ENCODE assay signal across 8 cellular contexts in the genomic region with DNA sequence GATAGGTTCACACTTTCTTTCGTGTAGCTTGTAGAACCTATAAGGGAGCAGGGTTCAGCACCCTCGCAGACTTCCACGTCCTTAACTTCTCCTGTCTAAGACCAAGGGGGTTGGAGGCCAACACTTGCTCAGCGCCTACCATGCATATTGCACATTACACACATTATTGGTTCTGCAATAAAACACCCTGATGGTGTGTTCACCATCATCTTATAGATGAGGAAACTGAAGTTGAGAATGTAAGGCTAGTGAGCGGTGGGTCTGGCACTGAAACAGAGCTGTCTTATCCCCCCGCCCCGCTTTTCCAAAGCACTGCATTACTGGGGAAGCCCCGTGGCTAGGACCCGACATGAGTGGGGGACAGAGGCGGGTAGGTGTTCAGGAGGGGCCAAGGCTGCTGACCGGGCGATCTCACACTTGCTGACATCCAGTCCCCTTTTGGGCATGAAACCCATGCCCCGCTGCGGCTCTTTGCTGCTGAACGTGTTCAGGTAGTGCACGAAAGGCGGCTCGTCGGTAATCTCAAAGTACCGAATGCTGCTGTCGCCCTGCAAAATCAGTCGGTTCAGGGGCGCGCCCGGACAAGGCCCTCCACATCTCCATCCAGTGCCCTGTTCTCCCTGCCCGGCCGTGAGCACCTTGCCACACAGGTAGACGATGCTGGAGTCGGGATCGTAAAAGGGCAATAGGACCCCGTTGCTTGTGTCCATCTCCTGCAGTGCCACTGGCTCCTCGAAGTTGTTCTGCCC. TPM values are rescaled to one million over a fixed set of nuclear protein-coding genes. Genes with fewer than 3 reads are reported as not detected.
DNase-seq lines count a peak whose midpoint lies in the region; ATAC-seq, FAIRE-seq and TF ChIP-seq lines count a peak whose summit lies in the region.

No MANE protein-coding gene starts in this region.

- no peaks in the 10 kb centered on the region for H3K9me3 ChIP-seq in OCI-LY1 (ENCODE audit: low read length)

- 0 out of 2 replicates have a peak, but pooled peaks cover 4% of the 10 kb centered on the region for H3K27me3 ChIP-seq in OCI-LY1 (ENCODE audit: insufficient read depth, low read length)
- no peaks in the 10 kb centered on the region for H3K27me3 ChIP-seq in rectal smooth muscle tissue (ENCODE audit: control insufficient read depth, insufficient read depth, low read length)

- no peak for TF ChIP-seq POLR2A in GM12892 (IDR thresholded peaks at IDR 0.05; ENCODE audit: low read depth, low read length)

- TF ChIP-seq CTCF in OCI-LY1 (IDR thresholded peaks at IDR 0.05; ENCODE audit: low read length) (no peak), epithelial cell of proximal tubule (conservative IDR thresholded peaks at IDR 0.05; ENCODE audit: low read depth, low read length) (no peak)

- peak; percentile 68 for FAIRE-seq in GM12892 (lab: Jason Lieb, UNC)

- H3K9ac ChIP-seq in OCI-LY1 (ENCODE audit: low read length) (peak overlapping the region; percentile 42; the same call in 1 of the 2 replicates), rectal smooth muscle tissue (ENCODE audit: low read length) (peak overlapping the region; percentile 7)

- H3K27ac ChIP-seq in OCI-LY1 (ENCODE audit: low read depth, low read length, poor library complexity, severe bottlenecking) (no peak overlapping the region), rectal smooth muscle tissue (ENCODE audit: low read depth, low read length) (peak overlapping the region; percentile 76)

- H4K20me1 ChIP-seq in OCI-LY1 (ENCODE audit: insufficient read depth, low read length) = no peaks in the 10 kb centered on the region

- H3K4me3 ChIP-seq in OCI-LY1 (ENCODE audit: low read depth, low read length, poor library complexity, severe bottlenecking) = peak overlapping the region; percentile 63
- H3K4me3 ChIP-seq in epithelial cell of proximal tubule (ENCODE audit: low read depth, low read length) = peak overlapping the region; percentile 39
- peak overlapping the region; percentile 68 for H3K4me3 ChIP-seq in rectal smooth muscle tissue (ENCODE audit: low read length)

- H3K4me1 ChIP-seq in OCI-LY1 (ENCODE audit: insufficient read depth, low read length, severe bottlenecking) = peaks cover 54% of the 10 kb centered on the region
- peaks cover 23% of the 10 kb centered on the region for H3K4me1 ChIP-seq in rectal smooth muscle tissue (ENCODE audit: control insufficient read depth, insufficient read depth, low read length)

- no peaks in the 10 kb centered on the region for H3K79me2 ChIP-seq in OCI-LY1 (ENCODE audit: insufficient read depth, low read length)

- no peak overlapping the region for H2AFZ ChIP-seq in OCI-LY1 (ENCODE audit: low read length)

- peak overlapping the region; percentile 82 for H3K4me2 ChIP-seq in OCI-LY1 (ENCODE audit: low read length)

- no peaks in the 10 kb centered on the region for H3K9me2 ChIP-seq in OCI-LY1 (ENCODE audit: low read depth, low read length)

- ATAC-seq in GM21528 (IDR thresholded peaks at IDR 0.05; ENCODE audit: low FRiP score, unreplicated experiment) (no peak), GM21786 (IDR thresholded peaks at IDR 0.05; ENCODE audit: unreplicated experiment) (no peak), HG03520 (IDR thresholded peaks at IDR 0.05; ENCODE audit: unreplicated experiment) (no peak)

- DNase-seq in GM12892 (ENCODE audit: insufficient read length) (no peak), epithelial cell of proximal tubule (ENCODE audit: low read depth) (no peak), AG08396 (ENCODE audit: low spot score) (no peak)

- H3F3A ChIP-seq in OCI-LY1 (ENCODE audit: insufficient read depth, low read length) = no peaks in the 10 kb centered on the region

- H3K36me3 ChIP-seq in OCI-LY1 (ENCODE audit: insufficient read depth, low read length) (no peaks in the 10 kb centered on the region), rectal smooth muscle tissue (ENCODE audit: control insufficient read depth, insufficient read depth, low read length) (no peaks in the 10 kb centered on the region)

RNA-seq across cellular contexts. Expression of gene CORO6, which starts 6.2 kb away (rescaled TPM):
- 0.70 TPM for polyA plus RNA-seq in GM12892 (2012; ENCODE audit: missing spikeins)
- 4.4 and 28.7 TPM in 2 replicates for total RNA-seq in epithelial cell of proximal tubule

RNA-seq across cellular contexts. Expression of gene ANKRD13B, which starts 23.5 kb away (rescaled TPM):
- 1.0 TPM for polyA plus RNA-seq in GM12892 (2012; ENCODE audit: missing spikeins)
- 12.9 and 30.7 TPM in 2 replicates for total RNA-seq in epithelial cell of proximal tubule

RNA-seq across cellular contexts. Expression of gene GIT1, which starts 27.0 kb away (rescaled TPM):
- polyA plus RNA-seq in GM12892 (2012; ENCODE audit: missing spikeins) = 14.8 TPM
- 61.3 and 74.3 TPM in 2 replicates for total RNA-seq in epithelial cell of proximal tubule

RNA-seq across cellular contexts. Expression of gene TP53I13, which starts 48.0 kb away (rescaled TPM):
- polyA plus RNA-seq in GM12892 (2012; ENCODE audit: missing spikeins) = 12.3 TPM
- 77.6 and 78.8 TPM in 2 replicates for total RNA-seq in epithelial cell of proximal tubule

RNA-seq across cellular contexts. Expression of gene ABHD15, which starts 49.6 kb away (rescaled TPM):
- polyA plus RNA-seq in GM12892 (2012; ENCODE audit: missing spikeins) = 2.4 TPM
- 8.2 and 11.3 TPM in 2 replicates for total RNA-seq in epithelial cell of proximal tubule
